In the genomic region with DNA sequence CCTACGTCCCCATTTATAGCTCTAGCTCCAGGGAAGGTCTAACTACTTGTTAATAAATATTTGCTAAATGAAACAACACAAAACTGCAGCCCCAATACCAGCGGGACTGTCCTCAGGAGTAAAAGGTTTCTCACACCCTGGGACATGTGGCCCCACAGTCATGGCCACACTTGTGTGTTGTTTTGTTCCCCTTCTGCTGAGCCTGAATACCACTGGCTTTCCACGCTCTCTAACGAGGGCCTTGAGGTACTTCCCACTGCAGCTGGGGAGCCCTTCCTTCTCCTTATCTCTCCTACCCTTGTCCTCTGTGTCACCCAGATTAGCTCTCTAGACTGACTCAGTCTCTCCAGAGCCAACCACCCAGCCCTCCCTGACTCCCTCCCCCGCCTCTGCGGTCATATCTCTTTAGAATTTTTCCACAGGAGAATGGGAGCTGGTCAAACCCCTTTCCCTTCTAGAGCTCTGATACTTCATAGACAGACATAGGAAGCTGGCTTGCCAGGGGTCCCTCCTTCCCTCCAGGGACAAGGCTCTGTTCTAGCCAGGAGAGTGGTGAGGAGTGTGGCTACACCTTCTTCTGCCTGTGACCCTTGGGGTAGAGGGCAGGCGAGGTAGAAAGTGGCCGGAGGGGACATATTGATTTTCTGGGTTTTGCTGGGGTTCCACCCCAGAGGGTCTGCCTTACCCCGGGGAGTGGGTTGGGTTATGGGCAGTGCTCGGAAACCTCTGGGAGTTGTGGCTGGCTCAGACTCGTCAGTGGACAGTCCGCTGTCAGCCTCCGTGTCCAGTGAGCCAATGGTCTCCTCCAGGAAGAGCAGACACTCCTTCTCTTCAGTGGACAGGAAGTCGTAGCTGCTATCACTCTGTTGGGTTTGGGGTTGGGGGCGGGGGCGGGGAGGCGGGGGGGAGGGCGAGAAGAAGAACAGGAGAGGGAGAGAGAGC, we compare ENCODE assay signal across 1 cellular context.
TF ChIP-seq lines count a peak whose summit lies in the region.

No MANE protein-coding gene starts in this region.

TF ChIP-seq in K562, 482 proteins besides CTCF, POLR2A, EP300 and RAD21 (continued from another document and continues in another):
- no peak for TF ChIP-seq U2AF2 (optimal IDR thresholded peaks at IDR 0.05; ENCODE audit: low read depth, low read length)
- peak; percentile 96 for TF ChIP-seq PHTF2 (CRISPR knock-in tag; IDR thresholded peaks at IDR 0.05)
- no peak for TF ChIP-seq FUS (optimal IDR thresholded peaks at IDR 0.05; ENCODE audit: low read depth, low read length)
- peak; percentile 98 for TF ChIP-seq BCL6 (CRISPR knock-in tag; IDR thresholded peaks at IDR 0.05)
- TF ChIP-seq TBL1XR1 (IDR thresholded peaks at IDR 0.05; ENCODE audit: low read length in 2 of 2) = peak; percentile 96 to 99; a peak in 3 of 4 replicates
- peak; percentile 99 for TF ChIP-seq PML (IDR thresholded peaks at IDR 0.05; ENCODE audit: low read length)
- TF ChIP-seq, protein P1, sequence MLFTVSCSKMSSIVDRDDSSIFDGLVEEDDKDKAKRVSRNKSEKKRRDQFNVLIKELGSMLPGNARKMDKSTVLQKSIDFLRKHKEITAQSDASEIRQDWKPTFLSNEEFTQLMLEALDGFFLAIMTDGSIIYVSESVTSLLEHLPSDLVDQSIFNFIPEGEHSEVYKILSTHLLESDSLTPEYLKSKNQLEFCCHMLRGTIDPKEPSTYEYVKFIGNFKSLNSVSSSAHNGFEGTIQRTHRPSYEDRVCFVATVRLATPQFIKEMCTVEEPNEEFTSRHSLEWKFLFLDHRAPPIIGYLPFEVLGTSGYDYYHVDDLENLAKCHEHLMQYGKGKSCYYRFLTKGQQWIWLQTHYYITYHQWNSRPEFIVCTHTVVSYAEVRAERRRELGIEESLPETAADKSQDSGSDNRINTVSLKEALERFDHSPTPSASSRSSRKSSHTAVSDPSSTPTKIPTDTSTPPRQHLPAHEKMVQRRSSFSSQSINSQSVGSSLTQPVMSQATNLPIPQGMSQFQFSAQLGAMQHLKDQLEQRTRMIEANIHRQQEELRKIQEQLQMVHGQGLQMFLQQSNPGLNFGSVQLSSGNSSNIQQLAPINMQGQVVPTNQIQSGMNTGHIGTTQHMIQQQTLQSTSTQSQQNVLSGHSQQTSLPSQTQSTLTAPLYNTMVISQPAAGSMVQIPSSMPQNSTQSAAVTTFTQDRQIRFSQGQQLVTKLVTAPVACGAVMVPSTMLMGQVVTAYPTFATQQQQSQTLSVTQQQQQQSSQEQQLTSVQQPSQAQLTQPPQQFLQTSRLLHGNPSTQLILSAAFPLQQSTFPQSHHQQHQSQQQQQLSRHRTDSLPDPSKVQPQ (CRISPR knock-in tag; IDR thresholded peaks at IDR 0.05; ENCODE audit: borderline replicate concordance) = peak; percentile 95
- TF ChIP-seq EZH2 (IDR thresholded peaks at IDR 0.05; ENCODE audit: borderline replicate concordance, low read depth, low read length) = no peak; the same call in 1 of the 2 replicates
- TF ChIP-seq FOXJ2 (tag; IDR thresholded peaks at IDR 0.05) = peak; percentile 90
- peak; percentile 99 for TF ChIP-seq ZNF76 (CRISPR knock-in tag; IDR thresholded peaks at IDR 0.05; ENCODE audit: borderline replicate concordance)
- no peak for TF ChIP-seq ZBTB49 (CRISPR knock-in tag; IDR thresholded peaks at IDR 0.05; ENCODE audit: borderline replicate concordance)
- peak; percentile 78 for TF ChIP-seq TOE1 (IDR thresholded peaks at IDR 0.05; ENCODE audit: borderline replicate concordance)
- TF ChIP-seq TOE1 (CRISPR knock-in tag; IDR thresholded peaks at IDR 0.05; ENCODE audit: borderline replicate concordance, low read depth) = no peak
- no peak for TF ChIP-seq MCM5 (IDR thresholded peaks at IDR 0.05; ENCODE audit: low read depth)
- TF ChIP-seq POU5F1 (IDR thresholded peaks at IDR 0.05; ENCODE audit: borderline replicate concordance, low read depth, low read length, partially characterized antibody) = no peak
- no peak for TF ChIP-seq RFX1 (IDR thresholded peaks at IDR 0.05)
- TF ChIP-seq THRA (IDR thresholded peaks at IDR 0.05) = no peak
- no peak for TF ChIP-seq TFAM (CRISPR knock-in tag; conservative IDR thresholded peaks at IDR 0.05)
- TF ChIP-seq ETV5 (CRISPR knock-in tag; IDR thresholded peaks at IDR 0.05; ENCODE audit: low read depth) = peak; percentile 81
- TF ChIP-seq BMI1 (IDR thresholded peaks at IDR 0.05; ENCODE audit: low read length) = no peak; the same call in 1 of the 2 replicates
- peak; percentile 97 to 98 for TF ChIP-seq TRIM24 (IDR thresholded peaks at IDR 0.05)
- TF ChIP-seq, protein P2, sequence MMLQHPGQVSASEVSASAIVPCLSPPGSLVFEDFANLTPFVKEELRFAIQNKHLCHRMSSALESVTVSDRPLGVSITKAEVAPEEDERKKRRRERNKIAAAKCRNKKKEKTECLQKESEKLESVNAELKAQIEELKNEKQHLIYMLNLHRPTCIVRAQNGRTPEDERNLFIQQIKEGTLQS (IDR thresholded peaks at IDR 0.05) = peak; percentile 96
- TF ChIP-seq, protein P2 (CRISPR knock-in tag; conservative IDR thresholded peaks at IDR 0.05) = peak; percentile 98
- TF ChIP-seq NR0B1 (IDR thresholded peaks at IDR 0.05; ENCODE audit: partially characterized antibody) = no peak
- TF ChIP-seq IRF1 (CRISPR knock-in tag; IDR thresholded peaks at IDR 0.05; ENCODE audit: borderline replicate concordance) = no peak
- TF ChIP-seq ELK1 (CRISPR knock-in tag; IDR thresholded peaks at IDR 0.05) = no peak
- TF ChIP-seq CREB3L1 (IDR thresholded peaks at IDR 0.05; ENCODE audit: borderline replicate concordance, low read depth) = peak; percentile 80; the same call in 1 of the 2 replicates
- TF ChIP-seq, protein P3, sequence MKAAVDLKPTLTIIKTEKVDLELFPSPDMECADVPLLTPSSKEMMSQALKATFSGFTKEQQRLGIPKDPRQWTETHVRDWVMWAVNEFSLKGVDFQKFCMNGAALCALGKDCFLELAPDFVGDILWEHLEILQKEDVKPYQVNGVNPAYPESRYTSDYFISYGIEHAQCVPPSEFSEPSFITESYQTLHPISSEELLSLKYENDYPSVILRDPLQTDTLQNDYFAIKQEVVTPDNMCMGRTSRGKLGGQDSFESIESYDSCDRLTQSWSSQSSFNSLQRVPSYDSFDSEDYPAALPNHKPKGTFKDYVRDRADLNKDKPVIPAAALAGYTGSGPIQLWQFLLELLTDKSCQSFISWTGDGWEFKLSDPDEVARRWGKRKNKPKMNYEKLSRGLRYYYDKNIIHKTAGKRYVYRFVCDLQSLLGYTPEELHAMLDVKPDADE (conservative IDR thresholded peaks at IDR 0.05; ENCODE audit: control insufficient read depth, low read depth, low read length) = peak; percentile 95
- peak; percentile 54; the same call in 1 of the 2 replicates for TF ChIP-seq E4F1 (CRISPR knock-in tag; IDR thresholded peaks at IDR 0.05; ENCODE audit: borderline replicate concordance)
- TF ChIP-seq KLF16 (IDR thresholded peaks at IDR 0.05) = peak; percentile 99
- peak; percentile 90 for TF ChIP-seq ZNF134 (CRISPR knock-in tag; conservative IDR thresholded peaks at IDR 0.05)
- peak; percentile 95 for TF ChIP-seq HMBOX1 (IDR thresholded peaks at IDR 0.05)
- no peak for TF ChIP-seq MAFF (IDR thresholded peaks at IDR 0.05; ENCODE audit: low read length)
- TF ChIP-seq KDM1A (IDR thresholded peaks at IDR 0.05) = peak; percentile 92 to 96
- TF ChIP-seq FOXK1 (CRISPR knock-in tag; IDR thresholded peaks at IDR 0.05; ENCODE audit: borderline replicate concordance) = peak; percentile 85; the same call in 1 of the 2 replicates
